Comparison of ENCODE assay signal across 20 cellular contexts in genomic region chr14:86072134-86072894, GRCh38.
"Had no signal": no experiment of that assay in that cellular context is flagged by ENCODE, and none has a peak within 500 bp of the region (broad histone marks: within the 10 kb centered on the region; RNA-seq: fewer than 3 reads in every experiment).

No MANE protein-coding gene starts in this region.

- H3K4me3 Mint-ChIP-seq: central memory CD8-positive, alpha-beta T cell; immature natural killer cell; natural killer cell; stimulated activated naive B cell treated with anti-CD40 and anti-IgM and Interleukin-4, amounts not matched to agents 10 μg/mL and 1 μg/mL and 100 μg/mL, for 72 hours had no signal

- H3K27ac ChIP-seq: colonic mucosa, sigmoid colon, thyroid gland had no signal

- DNase-seq: activated CD4-positive, alpha-beta T cell treated with anti-CD3 and anti-CD28 coated beads, Interleukin-2, amount 50 U/mL, for 1 hour; activated CD8-positive, alpha-beta memory T cell treated with anti-CD3 and anti-CD28 coated beads for 24 hours; activated CD8-positive, alpha-beta memory T cell treated with anti-CD3 and anti-CD28 coated beads, Interleukin-2, amount 50 U/mL, for 48 hours; activated effector memory CD4-positive, alpha-beta T cell treated with anti-CD3 and anti-CD28 coated beads, Interleukin-2, amount 50 U/mL, for 16 hours; activated naive CD4-positive, alpha-beta T cell treated with anti-CD3 and anti-CD28 coated beads, Interleukin-2, amount 50 U/mL, for 16 hours; activated T-cell treated with anti-CD3 and anti-CD28 coated beads, Interleukin-2, amount 50 U/mL, for 48 hours; aorta; colonic mucosa; foreskin melanocyte; head of caudate nucleus; immature natural killer cell; kidney glomerular epithelial cell; left ventricle myocardium superior; natural killer cell; nucleus accumbens; sigmoid colon; stimulated activated naive B cell treated with anti-CD40 and anti-IgM and Interleukin-4, amounts not matched to agents 10 μg/mL and 1 μg/mL and 100 μg/mL, for 72 hours; T1000; thyroid gland had no signal

- H3K4me1 ChIP-seq: colonic mucosa, sigmoid colon, thyroid gland had no signal

- H3K36me3 ChIP-seq: colonic mucosa, sigmoid colon, thyroid gland had no signal

- H3K9me3 ChIP-seq: colonic mucosa, sigmoid colon, thyroid gland had no signal

- H3K27ac Mint-ChIP-seq: natural killer cell; stimulated activated naive B cell treated with anti-CD40 and anti-IgM and Interleukin-4, amounts not matched to agents 10 μg/mL and 1 μg/mL and 100 μg/mL, for 72 hours had no signal

- H3K36me3 Mint-ChIP-seq: natural killer cell had no signal

- H3K27me3 Mint-ChIP-seq: central memory CD8-positive, alpha-beta T cell; stimulated activated naive B cell treated with anti-CD40 and anti-IgM and Interleukin-4, amounts not matched to agents 10 μg/mL and 1 μg/mL and 100 μg/mL, for 72 hours had no signal

- H3K9me3 Mint-ChIP-seq: central memory CD8-positive, alpha-beta T cell; natural killer cell had no signal

- H3K4me3 ChIP-seq: colonic mucosa, sigmoid colon, thyroid gland had no signal

- H3K27me3 ChIP-seq: colonic mucosa, sigmoid colon, thyroid gland had no signal
